ENCODE assay signal across 8 cellular contexts in the genomic region with DNA sequence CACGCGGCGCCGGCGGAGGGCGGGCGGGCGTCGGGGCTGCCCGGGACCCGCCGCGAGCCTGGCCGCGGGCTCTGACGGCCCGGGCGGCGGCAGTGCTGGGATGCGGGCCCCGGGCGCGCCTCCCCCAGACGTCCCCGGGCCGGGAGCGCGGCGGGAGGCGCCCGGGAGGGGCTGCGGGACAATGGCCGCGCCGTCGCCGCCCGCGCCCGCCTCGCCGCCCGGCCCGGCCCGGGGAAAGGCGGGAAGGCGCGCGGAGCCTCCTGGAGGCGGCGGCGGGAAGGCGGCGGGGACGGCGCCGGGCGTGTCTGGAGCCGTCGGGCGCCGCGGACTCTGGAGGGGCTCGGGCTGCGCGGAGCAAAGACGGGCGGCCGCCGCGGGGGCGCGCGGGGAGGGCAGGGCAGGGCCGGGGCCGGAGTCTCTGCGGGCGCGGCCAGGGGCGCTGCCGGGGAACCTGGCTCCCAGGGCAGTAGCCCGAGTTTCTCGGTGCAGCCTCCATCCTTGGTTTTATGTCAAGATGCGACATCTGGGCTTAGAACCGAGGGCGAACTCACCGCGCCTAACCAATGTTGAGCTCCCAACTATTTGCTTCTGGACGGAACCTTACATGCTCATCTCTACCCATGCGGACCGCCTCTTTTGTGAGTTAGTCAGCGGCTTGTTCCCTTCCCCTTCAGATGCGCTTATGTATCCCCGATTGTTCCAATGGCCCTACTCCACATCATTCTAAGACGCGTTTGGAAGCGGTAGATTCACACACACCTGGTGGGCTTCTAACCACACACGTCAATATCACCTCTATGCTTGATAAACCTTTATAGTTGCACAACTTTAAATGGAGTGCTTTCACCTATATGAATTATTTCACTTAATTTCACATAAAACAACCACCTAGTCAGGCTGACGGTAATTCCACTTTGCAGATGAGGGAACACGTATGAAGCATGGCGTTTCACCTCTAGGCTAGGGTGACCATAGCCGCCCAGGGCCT. TPM values are rescaled to one million over a fixed set of nuclear protein-coding genes. Genes with fewer than 3 reads are reported as not detected.
DNase-seq lines count a peak whose midpoint lies in the region; ATAC-seq, FAIRE-seq and TF ChIP-seq lines count a peak whose summit lies in the region.

No MANE protein-coding gene starts in this region.

- WGBS in adrenal gland, 4 donors, result 4 to 20% (median 12%) methylated on average over 18 to 100 of the region's 102 CpGs
- WGBS in heart left ventricle, 4 donors, result 4 to 13% (median 9%) methylated on average over 34 to 100 of the region's 102 CpGs
- WGBS in pancreas, 2 donors, result 4 to 10% methylated on average over 39 to 102 of the region's 102 CpGs

- H3K27ac ChIP-seq in adrenal gland (peak overlapping the region in 3 of 5 donors; percentile 63 to 87 (median 76)), heart left ventricle (peak overlapping the region in 11 of 12 donors; percentile 32 to 84 (median 68)), pancreas (peak overlapping the region in 3 of 4 donors; percentile 22 to 62 (median 52))

- FAIRE-seq in GM12891 (lab: Jason Lieb, UNC) (peak; percentile 50), pancreas (lab: Jason Lieb, UNC) (no peak)

- TF ChIP-seq POLR2A in GM12891 (IDR thresholded peaks at IDR 0.05; ENCODE audit: low read depth, low read length) (no peak), adrenal gland (IDR thresholded peaks at IDR 0.05) (peak in 1 of 2 donors; percentile 59), heart left ventricle (IDR thresholded peaks at IDR 0.05) (no peak)

- peak; percentile 70 for DNase-seq in AG08396 (ENCODE audit: low spot score)
- DNase-seq in GM12891 (ENCODE audit: insufficient read length, low spot score), result peak; percentile 54
- peak; percentile 33 for DNase-seq in NCI-H345 treated with DMSO at 0.1 percent for 48 hours (lab: John Stamatoyannopoulos, UW; ENCODE audit: unreplicated experiment)
- peak; percentile 25 to 59 (median 38) for DNase-seq in adrenal gland
- peak; percentile 12 to 65 (median 33) for DNase-seq in heart left ventricle
- DNase-seq in pancreas, result peak; percentile 14 to 76 (median 36)
- no peak for DNase-seq in GF-D8 (lab: John Stamatoyannopoulos, UW)

- TF ChIP-seq CTCF in adrenal gland (IDR thresholded peaks at IDR 0.05), result no peak
- no peak for TF ChIP-seq CTCF in heart left ventricle (IDR thresholded peaks at IDR 0.05)
- TF ChIP-seq CTCF in pancreas (IDR thresholded peaks at IDR 0.05), result no peak

- H3K9me3 ChIP-seq in adrenal gland (replicated peaks in 1 of 3), result no peaks in the 10 kb centered on the region
- H3K9me3 ChIP-seq in heart left ventricle, result no peaks in the 10 kb centered on the region
- H3K9me3 ChIP-seq in pancreas, result no peaks in the 10 kb centered on the region

- no peaks in the 10 kb centered on the region for H3K36me3 ChIP-seq in adrenal gland (replicated peaks in 1 of 2)
- H3K36me3 ChIP-seq in heart left ventricle, result no peaks in the 10 kb centered on the region
- H3K36me3 ChIP-seq in pancreas, result no peaks in the 10 kb centered on the region

- H3K4me3 ChIP-seq in adrenal gland (peak overlapping the region in 1 of 4 donors; percentile 88), heart left ventricle (peak overlapping the region; percentile 40 to 86 (median 65)), pancreas (peak overlapping the region; percentile 44 to 62 (median 51))

- ATAC-seq in heart left ventricle, result peak in 3 of 4 donors; percentile 65 to 74 (median 69)
- ATAC-seq in pancreas, result peak; percentile 59 to 77 (median 72)
- ATAC-seq in HG03342 (IDR thresholded peaks at IDR 0.05; ENCODE audit: unreplicated experiment), result no peak

- H3K4me1 ChIP-seq in adrenal gland (replicated peaks in 1 of 2), result peaks cover 0 to 13% of the 10 kb centered on the region in 2 donors
- H3K4me1 ChIP-seq in heart left ventricle, result peaks cover 0 to 26% (median 8%) of the 10 kb centered on the region in 12 donors
- H3K4me1 ChIP-seq in pancreas, result peaks cover 0 to 14% (median 6%) of the 10 kb centered on the region in 3 donors

- H3K27me3 ChIP-seq in adrenal gland, result no peaks in the 10 kb centered on the region
- peaks cover 0 to 31% (median 0%) of the 10 kb centered on the region in 9 donors for H3K27me3 ChIP-seq in heart left ventricle
- H3K27me3 ChIP-seq in pancreas, result no peaks in the 10 kb centered on the region

- intact Hi-C loops in adrenal gland (cut with DNase I) (no loop called here), heart left ventricle (cut with DNase I) (loop anchor here in 1 of 10 donors (1.0 to 5.0 kb wide), 2 partner anchors 40 to 67 kb away; no protein-coding TSS in a partner anchor), pancreas (cut with DNase I) (no loop called here)

TF ChIP-seq in GM12891, 5 proteins besides CTCF, POLR2A, EP300 and RAD21:
- TF ChIP-seq TAF1 (IDR thresholded peaks at IDR 0.05; ENCODE audit: low read depth, low read length), result no peak
- no peak for TF ChIP-seq SPI1 (IDR thresholded peaks at IDR 0.05; ENCODE audit: low read depth, low read length)
- no peak for TF ChIP-seq POLR2AphosphoS5 (IDR thresholded peaks at IDR 0.05; ENCODE audit: low read depth, low read length)
- TF ChIP-seq POU2F2 (IDR thresholded peaks at IDR 0.05; ENCODE audit: low read depth, low read length), result no peak
- no peak for TF ChIP-seq PAX5 (IDR thresholded peaks at IDR 0.05; ENCODE audit: insufficient read depth, low read length, severe bottlenecking)

RNA-seq across cellular contexts. Expression of a gene that starts 0.7 kb away (rescaled TPM):
- 0.56 TPM for polyA plus RNA-seq in GM12891 (2012; ENCODE audit: low read depth, missing spikeins)
- total RNA-seq in adrenal gland (1 to 10 TPM; 3.1 to 6.5 (median 5.2) TPM), heart left ventricle (1 to 10 TPM; 1.8 to 5.0 (median 3.1) TPM), pancreas (1 to 10 TPM; 2.9 to 5.2 (median 3.6) TPM)
- polyA plus RNA-seq in adrenal gland (1 to 10 TPM; 1.3 to 8.3 (median 1.9) TPM), heart left ventricle (1 to 10 TPM; 1.1 to 2.6 TPM), pancreas (1 to 10 TPM; 1.3 to 2.3 TPM)
